14 cellular contexts compared by ENCODE assay signal in the genomic region with DNA sequence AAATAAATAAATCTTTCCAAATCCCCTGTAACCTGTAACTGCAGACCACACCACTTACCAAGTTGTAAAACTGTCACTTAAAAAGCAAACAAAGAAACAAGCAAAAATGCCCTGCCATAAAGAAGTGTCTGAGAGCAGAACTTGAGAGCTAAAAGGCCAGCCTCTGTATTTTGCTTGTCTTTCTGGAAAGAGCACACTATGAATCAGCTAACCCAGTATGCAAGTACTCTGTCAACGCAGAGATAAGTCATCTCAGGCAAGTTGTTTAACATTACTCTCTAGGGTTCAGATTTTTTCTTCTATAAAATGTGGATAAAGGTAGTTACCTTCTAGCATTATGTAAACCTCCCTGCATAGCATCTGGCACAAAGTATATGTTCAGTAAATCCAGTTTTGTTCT.
DNase-seq lines count a peak whose midpoint lies in the region; ATAC-seq and TF ChIP-seq lines count a peak whose summit lies in the region.
"Had no signal": no experiment of that assay in that cellular context is flagged by ENCODE, and none has a peak within 500 bp of the region (broad histone marks: within the 10 kb centered on the region; RNA-seq: fewer than 3 reads in every experiment).

No MANE protein-coding gene starts in this region.

- no peaks in the 10 kb centered on the region for H3K79me2 ChIP-seq in hepatocyte

- H3K27ac ChIP-seq in cardiac muscle cell, result no peak overlapping the region
- H3K27ac ChIP-seq in hepatocyte, result no peak overlapping the region
- H3K27ac ChIP-seq: BLaER1 treated with 17β-estradiol and CSF1 and Interleukin-3, amounts not matched to agents 10 nM and 100 nM; GM23248 had no signal

- H3K27ac Mint-ChIP-seq in activated CD4-positive, alpha-beta T cell treated with anti-CD3 and anti-CD28 coated beads, Interleukin-2, amount 10 ng/mL, durations not matched to agents 7 days and 5 days, result no peak overlapping the region
- H3K27ac Mint-ChIP-seq: CD4-positive, CD25-positive, alpha-beta regulatory T cell had no signal

- WGBS in hepatocyte (ENCODE audit: low lambda C conversion rate, missing lambda C conversion rate), result 36% methylated on average over 1 of the region's 1 CpG

- no peak overlapping the region for H3K4me2 ChIP-seq in hepatocyte
- H3K4me2 ChIP-seq: BLaER1 treated with 17β-estradiol and CSF1 and Interleukin-3, amounts not matched to agents 10 nM and 100 nM had no signal

- H3K4me3 Mint-ChIP-seq in activated CD4-positive, alpha-beta T cell treated with anti-CD3 and anti-CD28 coated beads, Interleukin-2, amount 10 ng/mL, durations not matched to agents 7 days and 5 days, result no peak overlapping the region
- H3K4me3 Mint-ChIP-seq: CD4-positive, CD25-positive, alpha-beta regulatory T cell had no signal

- no peak for ATAC-seq in GM19324 (IDR thresholded peaks at IDR 0.05; ENCODE audit: low FRiP score, unreplicated experiment)
- ATAC-seq: GM12878, HCT116 had no signal

- H4K20me1 ChIP-seq in hepatocyte (ENCODE audit: insufficient read depth, poor library complexity, severe bottlenecking), result no peaks in the 10 kb centered on the region
- H4K20me1 ChIP-seq: BLaER1 treated with 17β-estradiol and CSF1 and Interleukin-3, amounts not matched to agents 10 nM and 100 nM had no signal

- H3K9me2 ChIP-seq in hepatocyte (replicated peaks; ENCODE audit: insufficient read depth), result no peaks in the 10 kb centered on the region

- H3K4me3 ChIP-seq in cardiac muscle cell (no peak overlapping the region), choroid plexus epithelial cell (ENCODE audit: low read depth, low read length) (no peak overlapping the region), hepatocyte (no peak overlapping the region)
- H3K4me3 ChIP-seq: BLaER1 treated with 17β-estradiol and CSF1 and Interleukin-3, amounts not matched to agents 10 nM and 100 nM; GM12878; GM23248 had no signal

- no peak overlapping the region for H2AFZ ChIP-seq in hepatocyte
- H2AFZ ChIP-seq: GM23248 had no signal

- no peaks in the 10 kb centered on the region for H3K9me3 Mint-ChIP-seq in activated CD4-positive, alpha-beta T cell treated with anti-CD3 and anti-CD28 coated beads, Interleukin-2, amount 10 ng/mL, durations not matched to agents 7 days and 5 days
- H3K9me3 Mint-ChIP-seq: CD4-positive, CD25-positive, alpha-beta regulatory T cell had no signal

- H3K36me3 ChIP-seq in cardiac muscle cell (no peaks in the 10 kb centered on the region), hepatocyte (replicated peaks; ENCODE audit: insufficient read depth, low read depth) (no peaks in the 10 kb centered on the region)
- H3K36me3 ChIP-seq: BLaER1 treated with 17β-estradiol and CSF1 and Interleukin-3, amounts not matched to agents 10 nM and 100 nM had no signal

- TF ChIP-seq CTCF in cardiac muscle cell (IDR thresholded peaks at IDR 0.05; ENCODE audit: low read depth, low read length), result no peak
- no peak for TF ChIP-seq CTCF in choroid plexus epithelial cell (conservative IDR thresholded peaks at IDR 0.05; ENCODE audit: low read depth, low read length)
- no peak for TF ChIP-seq CTCF in hepatocyte (IDR thresholded peaks at IDR 0.05; ENCODE audit: poor library complexity)

- no peaks in the 10 kb centered on the region for H3K27me3 ChIP-seq in cardiac muscle cell
- H3K27me3 ChIP-seq in hepatocyte, result no peaks in the 10 kb centered on the region
- H3K27me3 ChIP-seq: BLaER1 treated with 17β-estradiol and CSF1 and Interleukin-3, amounts not matched to agents 10 nM and 100 nM had no signal

- H3K4me1 Mint-ChIP-seq in activated CD4-positive, alpha-beta T cell treated with anti-CD3 and anti-CD28 coated beads, Interleukin-2, amount 10 ng/mL, durations not matched to agents 7 days and 5 days, result no peaks in the 10 kb centered on the region
- H3K4me1 Mint-ChIP-seq: CD4-positive, CD25-positive, alpha-beta regulatory T cell had no signal

- intact Hi-C loops in cardiac septum (cut with DNase I), result no loop called here

- no peaks in the 10 kb centered on the region for H3K36me3 Mint-ChIP-seq in activated CD4-positive, alpha-beta T cell treated with anti-CD3 and anti-CD28 coated beads, Interleukin-2, amount 10 ng/mL, durations not matched to agents 7 days and 5 days (ENCODE audit: low read depth)
- H3K36me3 Mint-ChIP-seq: CD4-positive, CD25-positive, alpha-beta regulatory T cell had no signal

- no peaks in the 10 kb centered on the region for H3K27me3 Mint-ChIP-seq in activated CD4-positive, alpha-beta T cell treated with anti-CD3 and anti-CD28 coated beads, Interleukin-2, amount 10 ng/mL, durations not matched to agents 7 days and 5 days
- H3K27me3 Mint-ChIP-seq: CD4-positive, CD25-positive, alpha-beta regulatory T cell had no signal

- CTCF ChIA-PET in activated CD4-positive, alpha-beta T cell treated with anti-CD3 and anti-CD28 coated beads, Interleukin-2, amount 10 ng/mL, durations not matched to agents 7 days and 5 days (lab: Charles Lee), result no interaction called here

- POLR2A ChIA-PET in activated CD4-positive, alpha-beta T cell treated with anti-CD3 and anti-CD28 coated beads, Interleukin-2, amount 10 ng/mL, durations not matched to agents 7 days and 5 days (lab: Charles Lee), result no interaction called here

- H3K4me1 ChIP-seq in cardiac muscle cell (ENCODE audit: low read depth), result no peaks in the 10 kb centered on the region
- H3K4me1 ChIP-seq in hepatocyte (ENCODE audit: insufficient read depth), result no peaks in the 10 kb centered on the region

- DNase-seq in cardiac muscle cell (ENCODE audit: low read depth in 1 of 2, low spot score in 1 of 2) (peak; percentile 24 to 42), cardiac septum (ENCODE audit: low spot score) (no peak), choroid plexus epithelial cell (ENCODE audit: low read depth) (peak; percentile 3), hepatocyte (ENCODE audit: low spot score) (peak; percentile 12), T-helper 1 cell (no peak)
- no peak for DNase-seq in activated CD4-positive, alpha-beta T cell treated with anti-CD3 and anti-CD28 coated beads, Interleukin-2, amount 10 ng/mL, durations not matched to agents 7 days and 5 days
- DNase-seq: 8988T; CD4-positive, CD25-positive, alpha-beta regulatory T cell; DMS53; GM23248 had no signal

- H3K9me3 ChIP-seq in cardiac muscle cell (ENCODE audit: low read depth) (no peaks in the 10 kb centered on the region), hepatocyte (ENCODE audit: low read depth) (no peaks in the 10 kb centered on the region)
- H3K9me3 ChIP-seq: BLaER1 treated with 17β-estradiol and CSF1 and Interleukin-3, amounts not matched to agents 10 nM and 100 nM had no signal

Comparison
In these comparisons a context has a peak if more than half of its experiments do, and no peak if none do; other contexts are left out.
1. DNase-seq: peak in cardiac muscle cell (2 of 2), choroid plexus epithelial cell (single experiment) and hepatocyte (single experiment); none in cardiac septum (single experiment), activated CD4-positive, alpha-beta T cell treated with anti-CD3 and anti-CD28 coated beads, Interleukin-2, amount 10 ng/mL, durations not matched to agents 7 days and 5 days (single experiment) and T-helper 1 cell (0 of 5).